Comparison of ENCODE assay signal across 1 cellular context in the genomic region with DNA sequence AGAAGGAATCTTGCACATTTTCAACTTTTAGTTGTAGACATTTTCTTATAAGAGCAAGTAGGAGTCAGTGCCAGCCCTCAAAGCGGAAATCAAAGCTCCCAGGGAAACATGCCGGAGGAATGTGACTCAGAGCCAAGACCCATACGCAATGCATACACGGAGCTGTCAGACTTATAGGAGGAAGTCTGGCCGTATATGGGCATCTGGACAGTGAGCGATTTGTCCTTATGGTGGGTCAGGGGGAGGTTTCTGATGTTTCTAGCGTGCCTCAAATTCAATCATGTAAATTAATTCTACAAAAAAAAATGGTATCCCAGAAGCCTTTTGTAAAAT.
TF ChIP-seq lines count a peak whose summit lies in the region.

No MANE protein-coding gene starts in this region.

TF ChIP-seq in SK-N-SH treated with all-trans-retinoic acid at 6 μM for 48 hours, 23 proteins besides CTCF, POLR2A, EP300 and RAD21 (continued from another document):
- TF ChIP-seq, protein P1, sequence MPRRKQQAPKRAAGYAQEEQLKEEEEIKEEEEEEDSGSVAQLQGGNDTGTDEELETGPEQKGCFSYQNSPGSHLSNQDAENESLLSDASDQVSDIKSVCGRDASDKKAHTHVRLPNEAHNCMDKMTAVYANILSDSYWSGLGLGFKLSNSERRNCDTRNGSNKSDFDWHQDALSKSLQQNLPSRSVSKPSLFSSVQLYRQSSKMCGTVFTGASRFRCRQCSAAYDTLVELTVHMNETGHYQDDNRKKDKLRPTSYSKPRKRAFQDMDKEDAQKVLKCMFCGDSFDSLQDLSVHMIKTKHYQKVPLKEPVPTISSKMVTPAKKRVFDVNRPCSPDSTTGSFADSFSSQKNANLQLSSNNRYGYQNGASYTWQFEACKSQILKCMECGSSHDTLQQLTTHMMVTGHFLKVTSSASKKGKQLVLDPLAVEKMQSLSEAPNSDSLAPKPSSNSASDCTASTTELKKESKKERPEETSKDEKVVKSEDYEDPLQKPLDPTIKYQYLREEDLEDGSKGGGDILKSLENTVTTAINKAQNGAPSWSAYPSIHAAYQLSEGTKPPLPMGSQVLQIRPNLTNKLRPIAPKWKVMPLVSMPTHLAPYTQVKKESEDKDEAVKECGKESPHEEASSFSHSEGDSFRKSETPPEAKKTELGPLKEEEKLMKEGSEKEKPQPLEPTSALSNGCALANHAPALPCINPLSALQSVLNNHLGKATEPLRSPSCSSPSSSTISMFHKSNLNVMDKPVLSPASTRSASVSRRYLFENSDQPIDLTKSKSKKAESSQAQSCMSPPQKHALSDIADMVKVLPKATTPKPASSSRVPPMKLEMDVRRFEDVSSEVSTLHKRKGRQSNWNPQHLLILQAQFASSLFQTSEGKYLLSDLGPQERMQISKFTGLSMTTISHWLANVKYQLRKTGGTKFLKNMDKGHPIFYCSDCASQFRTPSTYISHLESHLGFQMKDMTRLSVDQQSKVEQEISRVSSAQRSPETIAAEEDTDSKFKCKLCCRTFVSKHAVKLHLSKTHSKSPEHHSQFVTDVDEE (CRISPR knock-in tag; IDR thresholded peaks at IDR 0.05) = no peak
